9 cellular contexts compared by ENCODE assay signal in the genomic region with DNA sequence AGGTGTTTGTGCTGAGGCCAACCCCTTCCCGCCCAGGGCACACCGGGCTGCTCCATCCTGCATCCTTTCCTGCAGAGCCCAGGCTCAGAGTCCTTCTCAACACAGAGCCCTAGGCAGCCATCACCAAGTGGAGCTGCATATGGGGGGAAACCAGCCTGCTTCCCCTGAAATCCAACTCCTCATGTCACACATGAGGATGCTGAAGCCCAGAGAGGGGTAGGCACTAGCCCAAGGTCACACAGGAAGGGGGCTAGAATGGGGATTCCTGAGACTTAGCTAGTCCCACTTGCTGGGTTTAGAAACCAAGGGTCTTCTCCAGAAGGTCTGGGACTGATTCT. TPM values are rescaled to one million over a fixed set of nuclear protein-coding genes. Genes with fewer than 3 reads are reported as not detected.
DNase-seq lines count a peak whose midpoint lies in the region; ATAC-seq, FAIRE-seq and TF ChIP-seq lines count a peak whose summit lies in the region.
"Had no signal": no experiment of that assay in that cellular context is flagged by ENCODE, and none has a peak within 500 bp of the region (broad histone marks: within the 10 kb centered on the region; RNA-seq: fewer than 3 reads in every experiment).

No MANE protein-coding gene starts in this region.

- peaks cover 5% of the 10 kb centered on the region for H3K36me3 Mint-ChIP-seq in T-helper 1 cell treated with Interleukin-12 subunit alpha and Interleukin-12 subunit beta and Interleukin-4 antibody, amounts not matched to agents 30 μg/mL and 1 μg/mL, for 36 hours (ENCODE audit: low read depth)
- H3K36me3 Mint-ChIP-seq in activated CD4-positive, alpha-beta memory T cell treated with anti-CD3 and anti-CD28 coated beads, Interleukin-2, amount 10 ng/mL, durations not matched to agents 7 days and 5 days (ENCODE audit: low read depth) = peaks cover 4% of the 10 kb centered on the region

- H3K4me1 Mint-ChIP-seq in T-helper 1 cell treated with Interleukin-12 subunit alpha and Interleukin-12 subunit beta and Interleukin-4 antibody, amounts not matched to agents 30 μg/mL and 1 μg/mL, for 36 hours (ENCODE audit: low read depth) = peaks cover 78% of the 10 kb centered on the region
- H3K4me1 Mint-ChIP-seq in activated CD4-positive, alpha-beta memory T cell treated with anti-CD3 and anti-CD28 coated beads, Interleukin-2, amount 10 ng/mL, durations not matched to agents 7 days and 5 days = peaks cover 87% of the 10 kb centered on the region

- H3K27ac Mint-ChIP-seq in T-helper 1 cell treated with Interleukin-12 subunit alpha and Interleukin-12 subunit beta and Interleukin-4 antibody, amounts not matched to agents 30 μg/mL and 1 μg/mL, for 36 hours = peak overlapping the region; percentile 94
- H3K27ac Mint-ChIP-seq in activated CD4-positive, alpha-beta memory T cell treated with anti-CD3 and anti-CD28 coated beads, Interleukin-2, amount 10 ng/mL, durations not matched to agents 7 days and 5 days = peak overlapping the region; percentile 98

- TF ChIP-seq CTCF in keratinocyte (optimal IDR thresholded peaks at IDR 0.05 in 1 of 3, IDR thresholded peaks at IDR 0.05 in 1 of 3, conservative IDR thresholded peaks at IDR 0.05 in 1 of 3; ENCODE audit: extremely low read depth in 1 of 3, insufficient read depth in 2 of 3, low read length in 3 of 3) (no peak), testis (IDR thresholded peaks at IDR 0.05) (no peak)

- no peak for TF ChIP-seq POLR2A in testis (IDR thresholded peaks at IDR 0.05)

- peak overlapping the region; percentile 25 for H3K4me2 ChIP-seq in keratinocyte (ENCODE audit: control insufficient read depth, extremely low read depth, insufficient read depth, low read depth, low read length)

- no peaks in the 10 kb centered on the region for H3K27me3 Mint-ChIP-seq in T-helper 1 cell treated with Interleukin-12 subunit alpha and Interleukin-12 subunit beta and Interleukin-4 antibody, amounts not matched to agents 30 μg/mL and 1 μg/mL, for 36 hours (ENCODE audit: low read depth)
- no peaks in the 10 kb centered on the region for H3K27me3 Mint-ChIP-seq in activated CD4-positive, alpha-beta memory T cell treated with anti-CD3 and anti-CD28 coated beads, Interleukin-2, amount 10 ng/mL, durations not matched to agents 7 days and 5 days

- 85 to 100% methylated on average over 1 to 2 of the region's 2 CpGs for WGBS in testis, 2 donors

- no peaks in the 10 kb centered on the region for H3K36me3 ChIP-seq in keratinocyte (ENCODE audit: control insufficient read depth in 2 of 2, extremely low read depth in 1 of 2, insufficient read depth in 2 of 2, low read length in 2 of 2)
- no peaks in the 10 kb centered on the region for H3K36me3 ChIP-seq in subcutaneous abdominal adipose tissue (ENCODE audit: control insufficient read depth in 5 of 5, insufficient read depth in 5 of 5, low read length in 5 of 5)
- H3K36me3 ChIP-seq in testis (ENCODE audit: low read depth, missing control alignments) = no peaks in the 10 kb centered on the region

- dilution Hi-C loops in keratinocyte (cut with MboI; ENCODE audit: extremely low pct_ligation_motif_present, low sequenced_read_pairs) = no loop called here

- no peaks in the 10 kb centered on the region for H3K79me2 ChIP-seq in keratinocyte (ENCODE audit: control insufficient read depth, insufficient read depth, low read length)

- H3K27ac ChIP-seq in keratinocyte (ENCODE audit: control insufficient read depth, insufficient read depth, low read length) (no peak overlapping the region), subcutaneous abdominal adipose tissue (ENCODE audit: low read depth, low read length) (peak overlapping the region; percentile 80), testis (peak overlapping the region in 1 of 2 donors; percentile 31)

- no peak for ATAC-seq in GM18867 (IDR thresholded peaks at IDR 0.05; ENCODE audit: unreplicated experiment)

- H3K4me3 Mint-ChIP-seq in T-helper 1 cell treated with Interleukin-12 subunit alpha and Interleukin-12 subunit beta and Interleukin-4 antibody, amounts not matched to agents 30 μg/mL and 1 μg/mL, for 36 hours = peak overlapping the region; percentile 48
- peak overlapping the region; percentile 49 for H3K4me3 Mint-ChIP-seq in activated CD4-positive, alpha-beta memory T cell treated with anti-CD3 and anti-CD28 coated beads, Interleukin-2, amount 10 ng/mL, durations not matched to agents 7 days and 5 days

- FAIRE-seq in keratinocyte (lab: Jason Lieb, UNC) = no peak

- H3K9me1 ChIP-seq in keratinocyte (ENCODE audit: control insufficient read depth, extremely low read depth, insufficient read depth, low read length) = no peaks in the 10 kb centered on the region

- H3K9me3 Mint-ChIP-seq in T-helper 1 cell treated with Interleukin-12 subunit alpha and Interleukin-12 subunit beta and Interleukin-4 antibody, amounts not matched to agents 30 μg/mL and 1 μg/mL, for 36 hours = no peaks in the 10 kb centered on the region
- peaks cover 2% of the 10 kb centered on the region for H3K9me3 Mint-ChIP-seq in activated CD4-positive, alpha-beta memory T cell treated with anti-CD3 and anti-CD28 coated beads, Interleukin-2, amount 10 ng/mL, durations not matched to agents 7 days and 5 days

- no peaks in the 10 kb centered on the region for H4K20me1 ChIP-seq in keratinocyte (ENCODE audit: control insufficient read depth, extremely low read depth, insufficient read depth, low read length)

- intact Hi-C loops in testis (cut with DNase I; ENCODE audit: low total_unique reads) = no loop called here

- CTCF ChIA-PET in activated CD4-positive, alpha-beta memory T cell treated with anti-CD3 and anti-CD28 coated beads, Interleukin-2, amount 10 ng/mL, durations not matched to agents 7 days and 5 days (lab: Charles Lee) = interaction anchor here (0.9 to 5.0 kb wide), 7 partner anchors 11 to 49 kb away, joined by 3 to 20 read pairs (median 7); no protein-coding TSS in a partner anchor

- no peak overlapping the region for H3K9ac ChIP-seq in keratinocyte (ENCODE audit: control insufficient read depth, extremely low read depth, insufficient read depth, low read length)
- peak overlapping the region in 1 of 5 donors; percentile 51 for H3K9ac ChIP-seq in subcutaneous abdominal adipose tissue (ENCODE audit: low read length in 5 of 5)

- H3K4me1 ChIP-seq in keratinocyte (ENCODE audit: control insufficient read depth, extremely low read depth, insufficient read depth, low read length) (peaks cover 17% of the 10 kb centered on the region), subcutaneous abdominal adipose tissue (ENCODE audit: control insufficient read depth in 5 of 5, insufficient read depth in 5 of 5, low read length in 5 of 5) (peaks cover 9 to 62% (median 24%) of the 10 kb centered on the region in 5 donors), testis (peaks cover 14% of the 10 kb centered on the region)

- POLR2A ChIA-PET in activated CD4-positive, alpha-beta memory T cell treated with anti-CD3 and anti-CD28 coated beads, Interleukin-2, amount 10 ng/mL, durations not matched to agents 7 days and 5 days (lab: Charles Lee) = interaction anchor here (0.6 to 32.1 kb wide), 12 partner anchors 5 to 456 kb away, joined by 3 to 918 read pairs (median 6); partner anchors contain the start of genes DHRS3 and TNFRSF1B

- H3K4me3 ChIP-seq in keratinocyte (ENCODE audit: control insufficient read depth in 2 of 3, extremely low read depth in 1 of 3, insufficient read depth in 2 of 3, low read depth in 1 of 3, low read length in 3 of 3) = no peak overlapping the region
- no peak overlapping the region for H3K4me3 ChIP-seq in subcutaneous abdominal adipose tissue (ENCODE audit: low read depth in 1 of 5, low read length in 5 of 5)
- H3K4me3 ChIP-seq in testis = no peak overlapping the region

- DNase-seq in T-helper 1 cell (no peak), keratinocyte (ENCODE audit: low read depth, low spot score) (no peak), testis (no peak), GM19238 (ENCODE audit: insufficient read length, low spot score) (no peak)
- no peak for DNase-seq in activated CD4-positive, alpha-beta memory T cell treated with anti-CD3 and anti-CD28 coated beads, Interleukin-2, amount 10 ng/mL, durations not matched to agents 7 days and 5 days
- DNase-seq: H7 had no signal

- H2AFZ ChIP-seq in keratinocyte (ENCODE audit: control insufficient read depth, low read length) = no peak overlapping the region

- H3K9me3 ChIP-seq in keratinocyte (ENCODE audit: control insufficient read depth, low read depth, low read length) (no peaks in the 10 kb centered on the region), subcutaneous abdominal adipose tissue (ENCODE audit: control insufficient read depth in 5 of 5, low read length in 5 of 5) (no peaks in the 10 kb centered on the region), testis (no peaks in the 10 kb centered on the region)

- H3K27me3 ChIP-seq in keratinocyte (ENCODE audit: control insufficient read depth, extremely low read depth, insufficient read depth, low read length) (no peaks in the 10 kb centered on the region), subcutaneous abdominal adipose tissue (ENCODE audit: control insufficient read depth in 5 of 5, insufficient read depth in 4 of 5, low read length in 5 of 5) (no peaks in the 10 kb centered on the region), testis (no peaks in the 10 kb centered on the region)

RNA-seq across cellular contexts. Expression of gene TNFRSF1B, which starts 5.5 kb away (rescaled TPM):
- 100 to 1,000 TPM; 434 to 447 TPM for total RNA-seq in activated CD4-positive, alpha-beta memory T cell treated with anti-CD3 and anti-CD28 coated beads, Interleukin-2, amount 10 ng/mL, durations not matched to agents 7 days and 5 days
- polyA plus RNA-seq in keratinocyte (0.02 to 0.04 TPM (median 0.04 TPM) in 3 replicates), testis (ENCODE audit: insufficient read depth, low read depth, low replicate concordance) (10.6 TPM)
- polyA plus RNA-seq in keratinocyte (2011; ENCODE audit: low read depth) = not detected
- not detected in 2 replicates for polyA plus RNA-seq in keratinocyte (2011; cell fraction: cytosol; rRNA removed)
- polyA plus RNA-seq in keratinocyte (2011; cell fraction: nucleus; rRNA removed) = not detected in 2 replicates
- not detected in 2 replicates for polyA plus RNA-seq in keratinocyte (2012; ENCODE audit: low replicate concordance)
- polyA minus RNA-seq in keratinocyte = not detected in 3 replicates
- not detected for polyA minus RNA-seq in keratinocyte (2011; cell fraction: cytosol; rRNA and poly(A)+ RNA removed)
- not detected in 2 replicates for polyA minus RNA-seq in keratinocyte (2011; cell fraction: nucleus; rRNA and poly(A)+ RNA removed)
- 1 to 10 TPM; 7.7 to 8.0 TPM for total RNA-seq in testis

Comparison
In these comparisons a context has a peak if more than half of its experiments do, and no peak if none do; other contexts are left out.
1. RNA of gene TNFRSF1B, which starts 5.5 kb away (total RNA-seq): 434 to 447 TPM in activated CD4-positive, alpha-beta memory T cell treated with anti-CD3 and anti-CD28 coated beads, Interleukin-2, amount 10 ng/mL, durations not matched to agents 7 days and 5 days; 7.7 to 8.0 TPM in testis; every median in the first group is over 10 times any median in the second.